2 cellular contexts compared by ENCODE assay signal in the genomic region with DNA sequence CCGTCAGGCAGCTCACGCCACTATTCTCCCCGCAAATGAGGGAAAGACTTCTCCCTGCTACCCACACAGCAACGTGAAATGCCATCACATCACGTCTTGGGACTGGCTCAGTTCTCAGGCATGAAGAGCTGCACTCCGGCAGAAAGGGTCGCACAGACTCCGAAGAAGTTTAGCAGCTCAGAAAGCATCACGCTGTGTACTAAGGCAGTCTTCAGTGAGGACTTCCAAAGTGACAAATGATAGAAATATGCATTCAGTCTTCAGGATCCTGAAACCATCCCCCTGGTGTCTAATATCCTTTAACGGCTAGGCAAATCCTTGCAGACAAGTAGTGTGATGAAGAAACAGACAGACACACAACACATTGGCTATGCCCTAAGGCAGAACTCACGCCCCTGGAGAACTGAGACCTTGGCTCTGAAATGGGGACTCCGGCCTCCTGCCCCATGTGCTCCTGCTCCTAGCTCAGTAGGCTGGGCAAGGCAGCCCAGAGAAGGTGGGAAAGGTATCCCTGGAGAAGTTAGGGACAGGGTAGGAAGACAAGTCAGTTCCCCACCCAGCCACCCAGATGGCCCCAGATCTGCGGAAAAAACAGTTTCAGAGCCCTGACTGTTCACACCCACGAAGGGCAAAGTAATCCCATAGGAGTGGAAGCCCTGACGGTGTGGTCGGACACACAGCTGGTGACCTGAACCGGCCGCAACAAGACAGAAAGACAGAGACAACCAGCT.
TF ChIP-seq lines count a peak whose summit lies in the region.

No MANE protein-coding gene starts in this region.

TF ChIP-seq in H1, 55 proteins besides CTCF, POLR2A, EP300 and RAD21:
- TF ChIP-seq YY1 (IDR thresholded peaks at IDR 0.05; ENCODE audit: low read depth, low read length) (no peak), CBX5 (IDR thresholded peaks at IDR 0.05; ENCODE audit: low read depth, low read length) (no peak)
- TF ChIP-seq, protein P1, sequence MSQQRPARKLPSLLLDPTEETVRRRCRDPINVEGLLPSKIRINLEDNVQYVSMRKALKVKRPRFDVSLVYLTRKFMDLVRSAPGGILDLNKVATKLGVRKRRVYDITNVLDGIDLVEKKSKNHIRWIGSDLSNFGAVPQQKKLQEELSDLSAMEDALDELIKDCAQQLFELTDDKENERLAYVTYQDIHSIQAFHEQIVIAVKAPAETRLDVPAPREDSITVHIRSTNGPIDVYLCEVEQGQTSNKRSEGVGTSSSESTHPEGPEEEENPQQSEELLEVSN (IDR thresholded peaks at IDR 0.05), result 0 out of 2 replicates have a peak, but pooled peaks have one; percentile 14

TF ChIP-seq in neural cell, 6 proteins besides CTCF, POLR2A, EP300 and RAD21:
- no peak for TF ChIP-seq EZH2 (IDR thresholded peaks at IDR 0.05; ENCODE audit: borderline replicate concordance, insufficient read depth, low read length, poor library complexity, severe bottlenecking)
- no peak for TF ChIP-seq POLR2AphosphoS5 (IDR thresholded peaks at IDR 0.05)
- no peak for TF ChIP-seq REST (IDR thresholded peaks at IDR 0.05; ENCODE audit: borderline replicate concordance)
- no peak for TF ChIP-seq SMC3 (conservative IDR thresholded peaks at IDR 0.05; ENCODE audit: poor library complexity)
